8 cellular contexts compared by ENCODE assay signal in genomic region chr11:45803981-45804805, GRCh38. TPM values are rescaled to one million over a fixed set of nuclear protein-coding genes. Genes with fewer than 3 reads are reported as not detected.
A peak's percentile ranks its signal among the peaks of the same experiment; 100 is the strongest.
DNase-seq lines count a peak whose midpoint lies in the region; ATAC-seq and TF ChIP-seq lines count a peak whose summit lies in the region.

No MANE protein-coding gene starts in this region.

- CTCF ChIA-PET in activated CD8-positive, alpha-beta T cell treated with anti-CD3 and anti-CD28 coated beads for 36 hours (lab: Charles Lee) = interaction anchor here (1.0 to 4.1 kb wide), 3 partner anchors 32 to 43 kb away, joined by 3 to 24 read pairs (median 22); no protein-coding TSS in a partner anchor

- peaks cover 32% of the 10 kb centered on the region for H3K4me1 Mint-ChIP-seq in activated CD8-positive, alpha-beta T cell treated with anti-CD3 and anti-CD28 coated beads for 36 hours (ENCODE audit: low read depth)

- TF ChIP-seq CTCF in activated CD8-positive, alpha-beta T cell treated with anti-CD3 and anti-CD28 coated beads for 36 hours (IDR thresholded peaks at IDR 0.05) = no peak
- TF ChIP-seq CTCF in lung (IDR thresholded peaks at IDR 0.05; ENCODE audit: control extremely low read depth, extremely low read depth) = no peak

- H3K4me3 Mint-ChIP-seq in activated CD8-positive, alpha-beta T cell treated with anti-CD3 and anti-CD28 coated beads for 36 hours = peak overlapping the region; percentile 91

- H3K4me1 ChIP-seq in ectodermal cell (ENCODE audit: control insufficient read depth, insufficient read depth, low read length) = peaks cover 7% of the 10 kb centered on the region
- peaks cover 13 to 22% of the 10 kb centered on the region in 2 donors for H3K4me1 ChIP-seq in lung (ENCODE audit: control insufficient read depth in 2 of 2, insufficient read depth in 2 of 2, low read length in 2 of 2)

- intact Hi-C loops in activated CD8-positive, alpha-beta T cell treated with anti-CD3 and anti-CD28 coated beads for 36 hours (cut with micrococcal nuclease) = no loop called here

- H3K36me3 ChIP-seq in ectodermal cell (ENCODE audit: control insufficient read depth, insufficient read depth, low read length) (no peaks in the 10 kb centered on the region), lung (ENCODE audit: control insufficient read depth in 2 of 2, insufficient read depth in 2 of 2, low read length in 2 of 2) (peaks cover 0 to 12% of the 10 kb centered on the region in 2 donors)

- no peaks in the 10 kb centered on the region for H3K9me3 Mint-ChIP-seq in activated CD8-positive, alpha-beta T cell treated with anti-CD3 and anti-CD28 coated beads for 36 hours

- peaks cover 31% of the 10 kb centered on the region for H3K27me3 ChIP-seq in ectodermal cell (ENCODE audit: control insufficient read depth, insufficient read depth, low read length, poor library complexity, severe bottlenecking)
- H3K27me3 ChIP-seq in lung (ENCODE audit: control insufficient read depth, insufficient read depth) = no peaks in the 10 kb centered on the region

- DNase-seq in EL (peak; percentile 57), NCI-H2227 (lab: John Stamatoyannopoulos, UW; ENCODE audit: unreplicated experiment) (peak; percentile 78), lung (ENCODE audit: low spot score) (peak; percentile 80)
- DNase-seq in activated CD8-positive, alpha-beta T cell treated with anti-CD3 and anti-CD28 coated beads for 36 hours = peak; percentile 72
- peak; percentile 47 to 61 for DNase-seq in stimulated activated CD4-positive, alpha-beta T cell treated with anti-CD3 and anti-CD28 coated beads, Interleukin-4, amount 100 ng/mL, for 48 hours (ENCODE audit: low read depth in 2 of 2)

- H3K27ac ChIP-seq in ectodermal cell (ENCODE audit: insufficient read depth, low read depth, low read length, poor library complexity, severe bottlenecking) = no peak overlapping the region
- peak overlapping the region; percentile 85 to 96 for H3K27ac ChIP-seq in lung (ENCODE audit: low read depth in 1 of 2, low read length in 1 of 2)

- POLR2A ChIA-PET in activated CD8-positive, alpha-beta T cell treated with anti-CD3 and anti-CD28 coated beads for 36 hours (lab: Charles Lee) = interaction anchor here (0.5 to 2.0 kb wide), 7 partner anchors 8 to 1406 kb away, joined by 3 to 7 read pairs (median 3); partner anchors contain the start of gene CRY2

- H3K9me3 ChIP-seq in ectodermal cell (ENCODE audit: control insufficient read depth, low read length) = no peaks in the 10 kb centered on the region
- no peaks in the 10 kb centered on the region for H3K9me3 ChIP-seq in lung (ENCODE audit: control insufficient read depth in 2 of 2, insufficient read depth in 1 of 2, low read length in 1 of 2)

- whole genome bisulfite sequencing in ectodermal cell, 2 experiments = 0 to 1% methylated on average over 74 of the region's 74 CpGs
- WGBS in lung, 2 donors = 0 to 1% methylated on average over 69 to 74 of the region's 74 CpGs

- H3K27ac Mint-ChIP-seq in activated CD8-positive, alpha-beta T cell treated with anti-CD3 and anti-CD28 coated beads for 36 hours = peak overlapping the region; percentile 88

- H3K4me3 ChIP-seq in ectodermal cell (ENCODE audit: insufficient read depth, low read depth, low read length) (peak overlapping the region; percentile 76), lung (peak overlapping the region; percentile 93)

- H3K36me3 Mint-ChIP-seq in activated CD8-positive, alpha-beta T cell treated with anti-CD3 and anti-CD28 coated beads for 36 hours (ENCODE audit: low read depth) = peaks cover 11% of the 10 kb centered on the region

- H3K27me3 Mint-ChIP-seq in activated CD8-positive, alpha-beta T cell treated with anti-CD3 and anti-CD28 coated beads for 36 hours = no peaks in the 10 kb centered on the region

- peak; percentile 27 for ATAC-seq in HG02571 (IDR thresholded peaks at IDR 0.05; ENCODE audit: unreplicated experiment)
- ATAC-seq in activated CD8-positive, alpha-beta T cell treated with anti-CD3 and anti-CD28 coated beads for 36 hours = peak; percentile 48
- ATAC-seq in lung (ENCODE audit: insufficient read depth, low FRiP score) = peak; percentile 74
- ATAC-seq in GM21423 (IDR thresholded peaks at IDR 0.05; ENCODE audit: unreplicated experiment) = no peak

RNA-seq across cellular contexts. Expression of gene SLC35C1, which starts 0.8 kb away (rescaled TPM):
- total RNA-seq in activated CD8-positive, alpha-beta T cell treated with anti-CD3 and anti-CD28 coated beads for 36 hours = 1 to 10 TPM; 9.3 to 9.4 TPM
- polyA plus RNA-seq in ectodermal cell (2013, experiment 1 of 4) = 12.1 TPM
- polyA plus RNA-seq in ectodermal cell (2013, experiment 2 of 4) = 12.6 TPM
- 9.3 TPM for polyA plus RNA-seq in ectodermal cell (2013, experiment 3 of 4)
- polyA plus RNA-seq in ectodermal cell (2013, experiment 4 of 4) = 10.1 TPM
- total RNA-seq in lung = 10 to 100 TPM in 1 of 2 donors, 1 to 10 TPM in 1; 5.4 to 27.2 TPM
- polyA plus RNA-seq in lung = 10 to 100 TPM; 21.1 to 35.9 TPM

RNA-seq across cellular contexts. Expression of gene CRY2, which starts 43.1 kb away (rescaled TPM):
- 10 to 100 TPM; 12.3 to 15.7 TPM for total RNA-seq in activated CD8-positive, alpha-beta T cell treated with anti-CD3 and anti-CD28 coated beads for 36 hours
- polyA plus RNA-seq in ectodermal cell (2013, experiment 1 of 4) = 18.6 TPM
- 15.9 TPM for polyA plus RNA-seq in ectodermal cell (2013, experiment 2 of 4)
- 15.1 TPM for polyA plus RNA-seq in ectodermal cell (2013, experiment 3 of 4)
- 20.6 TPM for polyA plus RNA-seq in ectodermal cell (2013, experiment 4 of 4)
- total RNA-seq in lung = 10 to 100 TPM; 51.5 to 55.0 TPM
- 10 to 100 TPM; 16.2 to 16.9 TPM for polyA plus RNA-seq in lung
